8 cellular contexts compared by ENCODE assay signal in the genomic region with DNA sequence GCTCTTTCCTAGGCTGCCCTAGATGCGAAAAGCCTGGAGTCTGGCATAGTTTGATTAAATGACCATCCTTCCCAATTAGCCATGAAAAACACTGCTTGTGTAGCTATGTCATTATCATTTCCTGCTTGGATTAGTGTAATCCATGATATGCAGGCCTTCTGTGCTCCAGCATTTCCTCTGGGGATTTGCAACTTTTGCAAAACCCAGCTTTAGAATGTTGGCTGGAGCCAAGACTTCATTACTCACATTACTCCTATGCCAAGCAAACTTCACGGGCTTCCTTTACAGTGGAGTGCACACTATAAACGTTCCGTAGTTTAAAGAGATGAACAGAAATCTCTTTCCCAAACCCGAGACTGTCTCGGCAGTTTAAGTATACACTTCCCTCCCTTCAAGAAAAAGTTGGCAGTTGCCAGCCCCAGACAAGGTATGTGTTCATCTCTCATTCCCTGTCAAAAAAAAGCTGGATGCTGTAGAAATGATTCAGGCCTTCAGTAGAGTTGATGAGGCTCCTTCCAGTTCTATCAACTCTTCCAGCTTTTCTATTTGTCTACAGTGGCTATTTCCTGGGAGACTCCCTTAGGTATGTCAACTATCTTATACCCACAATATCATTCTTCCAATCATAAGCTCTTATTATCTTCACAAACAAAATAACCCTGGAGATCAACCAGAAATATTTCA.
A peak's percentile ranks its signal among the peaks of the same experiment; 100 is the strongest.
DNase-seq lines count a peak whose midpoint lies in the region; ATAC-seq and TF ChIP-seq lines count a peak whose summit lies in the region.

No MANE protein-coding gene starts in this region.

- H4K20me1 ChIP-seq in MM.1S (ENCODE audit: insufficient read depth, low read length) = no peaks in the 10 kb centered on the region

- H3K9ac ChIP-seq in colonic mucosa (ENCODE audit: low read depth in 2 of 2, low read length in 2 of 2) = no peak overlapping the region
- peak overlapping the region; percentile 54 for H3K9ac ChIP-seq in mesenchymal stem cell (ENCODE audit: low read length)
- H3K9ac ChIP-seq in MM.1S (ENCODE audit: low read length) = no peak overlapping the region

- no peak for DNase-seq in Right ventricle myocardium inferior (ENCODE audit: missing footprints)
- DNase-seq in cardiac septum (ENCODE audit: low spot score) = no peak
- DNase-seq in colonic mucosa = no peak
- peak; percentile 93 for DNase-seq in mesenchymal stem cell
- DNase-seq in vagina (ENCODE audit: extremely low spot score in 2 of 2) = no peak
- no peak for DNase-seq in MM.1S
- no peak for DNase-seq in activated CD8-positive, alpha-beta memory T cell treated with anti-CD3 and anti-CD28 coated beads, Interleukin-2, amount 50 U/mL, for 4 hours
- no peak for DNase-seq in effector memory CD4-positive, alpha-beta T cell

- H4K8ac ChIP-seq in mesenchymal stem cell (ENCODE audit: low read length) = peak overlapping the region; percentile 49

- no peak overlapping the region for H3K4ac ChIP-seq in mesenchymal stem cell (ENCODE audit: low read depth in 1 of 2, low read length in 2 of 2)

- TF ChIP-seq CTCF in colonic mucosa (IDR thresholded peaks at IDR 0.05) (no peak), vagina (IDR thresholded peaks at IDR 0.05) (no peak), MM.1S (IDR thresholded peaks at IDR 0.05; ENCODE audit: low read length) (no peak)

- H3K27me3 ChIP-seq in colonic mucosa (no peaks in the 10 kb centered on the region), mesenchymal stem cell (ENCODE audit: control insufficient read depth in 1 of 2, insufficient read depth in 1 of 2, low read length in 2 of 2) (no peaks in the 10 kb centered on the region), vagina (no peaks in the 10 kb centered on the region), MM.1S (replicated peaks; ENCODE audit: insufficient read depth, low read length) (no peaks in the 10 kb centered on the region)
- no peaks in the 10 kb centered on the region for H3K27me3 ChIP-seq in effector memory CD4-positive, alpha-beta T cell (replicated peaks; ENCODE audit: control insufficient read depth, insufficient read depth, low read length, poor library complexity, severe bottlenecking)

- H2BK15ac ChIP-seq in mesenchymal stem cell (ENCODE audit: low read depth, poor library complexity, severe bottlenecking) = no peak overlapping the region

- H3K36me3 ChIP-seq in colonic mucosa (no peaks in the 10 kb centered on the region), mesenchymal stem cell (ENCODE audit: control insufficient read depth in 1 of 2, insufficient read depth in 2 of 2, low read depth in 1 of 2, low read length in 2 of 2) (no peaks in the 10 kb centered on the region), vagina (no peaks in the 10 kb centered on the region), MM.1S (replicated peaks; ENCODE audit: insufficient read depth, low read length) (no peaks in the 10 kb centered on the region)
- no peaks in the 10 kb centered on the region for H3K36me3 ChIP-seq in effector memory CD4-positive, alpha-beta T cell (ENCODE audit: control insufficient read depth, insufficient read depth, low read length)

- WGBS in mesenchymal stem cell = 15% methylated on average over 6 of the region's 6 CpGs

- no peak for TF ChIP-seq POLR2A in vagina (IDR thresholded peaks at IDR 0.05)

- H3K27ac ChIP-seq in colonic mucosa (peak overlapping the region; percentile 51), mesenchymal stem cell (ENCODE audit: low read length, poor library complexity, severe bottlenecking) (no peak overlapping the region), vagina (peak overlapping the region; percentile 62), MM.1S (ENCODE audit: low read length) (no peak overlapping the region)
- H3K27ac ChIP-seq in effector memory CD4-positive, alpha-beta T cell (ENCODE audit: insufficient read depth, low read length, poor library complexity, severe bottlenecking) = no peak overlapping the region

- no peak overlapping the region for H2BK12ac ChIP-seq in mesenchymal stem cell (ENCODE audit: low read length in 2 of 2)

- no peak overlapping the region for H3K14ac ChIP-seq in mesenchymal stem cell (ENCODE audit: low read length in 2 of 2)

- H3K18ac ChIP-seq in mesenchymal stem cell (ENCODE audit: low read depth in 1 of 2, low read length in 2 of 2) = peak overlapping the region in 1 of 2 experiments; percentile 83

- H3K9me2 ChIP-seq in MM.1S (replicated peaks; ENCODE audit: insufficient read depth, low read length) = no peaks in the 10 kb centered on the region

- peaks cover 27% of the 10 kb centered on the region for H3K79me1 ChIP-seq in mesenchymal stem cell (replicated peaks; ENCODE audit: low read length, poor library complexity, severe bottlenecking)

- H2BK120ac ChIP-seq in mesenchymal stem cell (ENCODE audit: low read depth, low read length) = peak overlapping the region; percentile 49

- no peak overlapping the region for H2BK5ac ChIP-seq in mesenchymal stem cell (ENCODE audit: low read depth, low read length, poor library complexity, severe bottlenecking)

- H3K4me2 ChIP-seq in mesenchymal stem cell (ENCODE audit: low read length, poor library complexity, severe bottlenecking) = no peak overlapping the region
- no peak overlapping the region for H3K4me2 ChIP-seq in MM.1S (ENCODE audit: low read depth, low read length)

- intact Hi-C loops in Right ventricle myocardium inferior (cut with DNase I) (no loop called here), cardiac septum (cut with DNase I) (no loop called here), colonic mucosa (cut with DNase I) (no loop called here), vagina (cut with DNase I) (no loop called here)

- H2AFZ ChIP-seq in mesenchymal stem cell (ENCODE audit: low read depth, low read length) (no peak overlapping the region), MM.1S (ENCODE audit: low read length) (no peak overlapping the region)

- H3K23ac ChIP-seq in mesenchymal stem cell (ENCODE audit: low read length in 2 of 2) = no peak overlapping the region

- H3K9me3 ChIP-seq in colonic mucosa (no peaks in the 10 kb centered on the region), mesenchymal stem cell (ENCODE audit: control insufficient read depth, low read length) (no peaks in the 10 kb centered on the region), vagina (no peaks in the 10 kb centered on the region), MM.1S (replicated peaks; ENCODE audit: insufficient read depth, low read length) (no peaks in the 10 kb centered on the region)
- no peaks in the 10 kb centered on the region for H3K9me3 ChIP-seq in effector memory CD4-positive, alpha-beta T cell (ENCODE audit: control insufficient read depth, low read length)

- no peak overlapping the region for H4K91ac ChIP-seq in mesenchymal stem cell (ENCODE audit: low read length)

- H3K4me1 ChIP-seq in colonic mucosa = no peaks in the 10 kb centered on the region
- H3K4me1 ChIP-seq in mesenchymal stem cell (ENCODE audit: control insufficient read depth, insufficient read depth, low read depth, low read length) = peaks cover 12% of the 10 kb centered on the region
- H3K4me1 ChIP-seq in vagina = peaks cover 40% of the 10 kb centered on the region
- no peaks in the 10 kb centered on the region for H3K4me1 ChIP-seq in MM.1S (ENCODE audit: low read length)
- peaks cover 4% of the 10 kb centered on the region for H3K4me1 ChIP-seq in effector memory CD4-positive, alpha-beta T cell (ENCODE audit: control insufficient read depth, insufficient read depth, low read length, poor library complexity, severe bottlenecking)

- ATAC-seq in Right ventricle myocardium inferior = peak; percentile 89

- no peak overlapping the region for H3K4me3 ChIP-seq in colonic mucosa
- H3K4me3 ChIP-seq in mesenchymal stem cell (ENCODE audit: insufficient read depth in 1 of 2, low read depth in 1 of 2, low read length in 2 of 2) = peak overlapping the region in 1 of 2 experiments; percentile 12
- H3K4me3 ChIP-seq in vagina = no peak overlapping the region
- H3K4me3 ChIP-seq in MM.1S (ENCODE audit: low read length) = no peak overlapping the region
- no peak overlapping the region for H3K4me3 ChIP-seq in effector memory CD4-positive, alpha-beta T cell (ENCODE audit: insufficient read depth, low read depth, low read length, poor library complexity, severe bottlenecking)

- H3K79me2 ChIP-seq in MM.1S (ENCODE audit: low read length) = peaks cover 5% of the 10 kb centered on the region

- H3F3A ChIP-seq in MM.1S (ENCODE audit: insufficient read depth, low read length) = no peaks in the 10 kb centered on the region

- peak overlapping the region; percentile 16 for H2AK5ac ChIP-seq in mesenchymal stem cell (ENCODE audit: low read length, severe bottlenecking)

Comparison
In these comparisons a context has a peak if more than half of its experiments do, and no peak if none do; other contexts are left out.
1. H3K27ac ChIP-seq: peak in colonic mucosa (single experiment) and vagina (single experiment); none in mesenchymal stem cell (single experiment), MM.1S (single experiment) and effector memory CD4-positive, alpha-beta T cell (single experiment).